In the genomic region with DNA sequence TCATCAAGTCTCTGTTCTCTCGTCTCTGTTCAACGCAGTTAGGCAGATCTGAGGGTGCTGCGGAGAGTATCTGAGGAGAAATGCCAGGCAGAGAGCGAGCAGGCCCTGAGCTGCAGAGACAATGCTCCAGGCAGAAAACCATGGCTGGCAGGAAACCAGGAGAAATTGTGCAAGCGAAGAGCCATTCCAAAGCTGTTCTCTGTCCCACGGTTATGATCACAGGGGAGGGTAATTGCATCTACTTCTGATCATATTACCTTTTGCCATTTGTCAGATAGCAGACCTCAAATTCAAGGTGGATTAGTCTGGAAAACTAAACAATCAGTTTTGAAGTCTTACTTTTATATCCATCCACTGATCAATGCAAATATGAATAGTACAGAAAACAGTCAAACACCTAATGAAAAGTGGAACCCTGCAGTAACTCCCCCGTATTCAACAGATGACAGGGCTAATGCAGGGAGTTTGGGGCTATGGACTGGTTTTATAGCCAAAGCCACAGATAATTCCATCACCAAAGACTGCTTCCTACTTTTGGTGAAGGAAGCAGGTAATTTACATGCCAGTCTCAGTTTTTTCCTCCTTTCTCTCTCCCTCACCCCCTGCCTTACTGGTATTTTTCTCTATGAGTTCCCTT, we compare ENCODE assay signal across 10 cellular contexts.
DNase-seq lines count a peak whose midpoint lies in the region; ATAC-seq and TF ChIP-seq lines count a peak whose summit lies in the region.
"Had no signal": no experiment of that assay in that cellular context is flagged by ENCODE, and none has a peak within 500 bp of the region (broad histone marks: within the 10 kb centered on the region; RNA-seq: fewer than 3 reads in every experiment).

No MANE protein-coding gene starts in this region.

- ATAC-seq in PC-3 (no peak), HG03175 (IDR thresholded peaks at IDR 0.05; ENCODE audit: unreplicated experiment) (no peak)
- ATAC-seq: activated naive CD4-positive, alpha-beta T cell treated with anti-CD3 and anti-CD28 coated beads, Interleukin-2, amount 50 U/mL, for 72 hours; GM12878 had no signal

- H3K9me3 ChIP-seq in PC-3 (ENCODE audit: low read length) (no peaks in the 10 kb centered on the region), esophagus squamous epithelium (no peaks in the 10 kb centered on the region)

- no peak for TF ChIP-seq POLR2A in esophagus squamous epithelium (IDR thresholded peaks at IDR 0.05)

- H2AFZ ChIP-seq in PC-3 (ENCODE audit: low read length), result no peak overlapping the region

- H3K27ac ChIP-seq in PC-3 (ENCODE audit: low read length) (no peak overlapping the region), esophagus squamous epithelium (peak overlapping the region; percentile 30 to 76 (median 72))

- no peak overlapping the region for H3K4me3 ChIP-seq in PC-3 (ENCODE audit: low read length)
- peak overlapping the region; percentile 24 to 52 (median 29) for H3K4me3 ChIP-seq in esophagus squamous epithelium
- H3K4me3 ChIP-seq: GM12878 had no signal

- CTCF ChIA-PET in PC-3 (lab: Charles Lee), result no interaction called here

- H3K79me2 ChIP-seq in PC-3 (ENCODE audit: low read length), result no peaks in the 10 kb centered on the region

- no peaks in the 10 kb centered on the region for H4K20me1 ChIP-seq in PC-3 (ENCODE audit: low read length)

- DNase-seq in AG20443 (ENCODE audit: low spot score), result peak; percentile 83
- DNase-seq in PC-3, result peak; percentile 46
- no peak for DNase-seq in esophagus squamous epithelium (lab: John Stamatoyannopoulos, UW)
- DNase-seq in medulla oblongata (ENCODE audit: extremely low spot score), result peak; percentile 64
- no peak for DNase-seq in NCI-H128 (lab: John Stamatoyannopoulos, UW; ENCODE audit: unreplicated experiment)
- DNase-seq in T-helper 2 cell, result no peak
- no peak for DNase-seq in DMS79 treated with DMSO at 0.1 percent for 48 hours (lab: John Stamatoyannopoulos, UW)

- BruUV-seq in PC-3 (replicated peaks; lab: Mats Ljungman, UMichigan), result no TSS peak

- 26 to 40% methylated on average over 7 of the region's 7 CpGs for WGBS in esophagus squamous epithelium, 2 donors

- H3K4me2 ChIP-seq in PC-3 (ENCODE audit: low read length), result no peak overlapping the region

- H3K27me3 ChIP-seq in PC-3 (ENCODE audit: low read length), result peaks cover 8% of the 10 kb centered on the region; the same call in 1 of the 2 replicates
- no peaks in the 10 kb centered on the region for H3K27me3 ChIP-seq in esophagus squamous epithelium

- intact Hi-C loops in PC-3 (cut with micrococcal nuclease) (no loop called here), esophagus squamous epithelium (cut with DNase I) (no loop called here)

- H3F3A ChIP-seq in PC-3 (ENCODE audit: low read length, unreplicated experiment), result no peaks in the 10 kb centered on the region

- POLR2A ChIA-PET in PC-3 (lab: Charles Lee; ENCODE audit: unreplicated experiment), result no interaction called here

- TF ChIP-seq CTCF in PC-3 (conservative IDR thresholded peaks at IDR 0.05; ENCODE audit: low read depth, low read length) (no peak), esophagus squamous epithelium (IDR thresholded peaks at IDR 0.05) (no peak)

- H3K4me1 ChIP-seq in PC-3 (ENCODE audit: insufficient read depth, low read length) (no peaks in the 10 kb centered on the region), esophagus squamous epithelium (peaks cover 0 to 64% (median 18%) of the 10 kb centered on the region in 3 donors)

- H3K9me2 ChIP-seq in PC-3 (replicated peaks; ENCODE audit: low read length), result no peaks in the 10 kb centered on the region

- H3K9ac ChIP-seq in PC-3 (ENCODE audit: low read length), result no peak overlapping the region

- H3K36me3 ChIP-seq in PC-3 (ENCODE audit: low read depth, low read length), result no peaks in the 10 kb centered on the region
- H3K36me3 ChIP-seq in esophagus squamous epithelium, result no peaks in the 10 kb centered on the region

Comparison
In these comparisons a context has a peak if more than half of its experiments do, and no peak if none do; other contexts are left out.
1. DNase-seq: peak in AG20443 (single experiment), PC-3 (single experiment) and medulla oblongata (single experiment); none in esophagus squamous epithelium (single experiment), NCI-H128 (single experiment), T-helper 2 cell (0 of 5) and DMS79 treated with DMSO at 0.1 percent for 48 hours (single experiment).